Comparison of ENCODE assay signal across 25 cellular contexts in the genomic region with DNA sequence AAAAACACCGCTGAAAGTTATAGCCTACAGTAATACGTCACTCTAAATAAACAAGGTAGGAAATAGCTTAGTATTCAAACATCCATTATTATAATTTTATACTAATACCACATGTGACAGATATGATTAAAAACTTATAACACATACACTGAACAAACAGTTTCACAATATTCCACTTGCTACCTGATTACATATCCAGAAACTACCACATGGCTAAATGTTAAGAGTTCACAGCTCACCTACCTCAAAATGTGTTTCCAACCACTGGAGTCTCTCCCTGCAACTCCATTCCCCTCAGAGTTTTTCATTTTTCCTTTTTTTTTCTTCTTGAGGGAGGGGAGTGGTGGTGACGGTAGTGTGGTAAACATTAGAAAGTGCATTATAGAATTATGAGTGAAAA. TPM values are rescaled to one million over a fixed set of nuclear protein-coding genes. Genes with fewer than 3 reads are reported as not detected.
A peak's percentile ranks its signal among the peaks of the same experiment; 100 is the strongest.
DNase-seq lines count a peak whose midpoint lies in the region; ATAC-seq, FAIRE-seq and TF ChIP-seq lines count a peak whose summit lies in the region.
"Had no signal": no experiment of that assay in that cellular context is flagged by ENCODE, and none has a peak within 500 bp of the region (broad histone marks: within the 10 kb centered on the region; RNA-seq: fewer than 3 reads in every experiment).

No MANE protein-coding gene starts in this region.

- POLR2A ChIA-PET in HEK293 (lab: Yijun Ruan, JAX): no interaction called here

- no peak for ATAC-seq in heart right ventricle
- ATAC-seq in stimulated activated naive B cell treated with anti-CD40 and anti-IgM and Interleukin-4, amounts not matched to agents 10 μg/mL and 1 μg/mL and 100 μg/mL, for 72 hours (replicated peaks): no peak
- ATAC-seq: GM23338 had no signal

- H3K27ac ChIP-seq in left ventricle myocardium inferior (replicated peaks) (peak overlapping the region; percentile 37), heart right ventricle (peak overlapping the region in 4 of 10 donors; percentile 13 to 67 (median 38)), HEK293 (ENCODE audit: extremely low read depth, low read depth, low read length) (no peak overlapping the region)
- H3K27ac ChIP-seq: KMS-11, SJSA1 had no signal

- H3K27ac Mint-ChIP-seq in stimulated activated naive B cell treated with anti-CD40 and anti-IgM and Interleukin-4, amounts not matched to agents 10 μg/mL and 1 μg/mL and 100 μg/mL, for 72 hours: no peak overlapping the region
- H3K27ac Mint-ChIP-seq: GM23338, H9 had no signal

- peaks cover 20 to 21% of the 10 kb centered on the region in 2 donors for H3K36me3 Mint-ChIP-seq in stimulated activated naive B cell treated with anti-CD40 and anti-IgM and Interleukin-4, amounts not matched to agents 10 μg/mL and 1 μg/mL and 100 μg/mL, for 72 hours

- H3K27me3 ChIP-seq in left ventricle myocardium inferior (ENCODE audit: low read depth) (no peaks in the 10 kb centered on the region), heart right ventricle (no peaks in the 10 kb centered on the region)
- H3K27me3 ChIP-seq: BE2C, SJSA1 had no signal

- no peak overlapping the region for H3K4me3 Mint-ChIP-seq in stimulated activated naive B cell treated with anti-CD40 and anti-IgM and Interleukin-4, amounts not matched to agents 10 μg/mL and 1 μg/mL and 100 μg/mL, for 72 hours
- H3K4me3 Mint-ChIP-seq: CD14-positive monocyte, GM23338, H9, HFFc6 had no signal

- H3K9me3 Mint-ChIP-seq in stimulated activated naive B cell treated with anti-CD40 and anti-IgM and Interleukin-4, amounts not matched to agents 10 μg/mL and 1 μg/mL and 100 μg/mL, for 72 hours: peaks cover 7 to 9% of the 10 kb centered on the region in 2 donors

- peaks cover 12% of the 10 kb centered on the region for H3K9me3 ChIP-seq in left ventricle myocardium inferior (replicated peaks)
- H3K9me3 ChIP-seq in heart right ventricle: peaks cover 0 to 14% (median 0%) of the 10 kb centered on the region in 11 donors
- no peaks in the 10 kb centered on the region for H3K9me3 ChIP-seq in HEK293 (ENCODE audit: control insufficient read depth, insufficient read depth, low read depth, low read length)
- H3K9me3 ChIP-seq: BE2C, SJSA1 had no signal

- H3K4me1 ChIP-seq in left ventricle myocardium inferior (peaks cover 98% of the 10 kb centered on the region), heart right ventricle (peaks cover 3 to 92% (median 62%) of the 10 kb centered on the region in 9 donors), HEK293 (ENCODE audit: control insufficient read depth, insufficient read depth, low read length) (peaks cover 8% of the 10 kb centered on the region)
- H3K4me1 ChIP-seq: BE2C had no signal

- intact Hi-C loops in left ventricle myocardium inferior (cut with micrococcal nuclease) (no loop called here), heart right ventricle (cut with DNase I) (no loop called here)

- H3K4me3 ChIP-seq in left ventricle myocardium inferior (peak overlapping the region; percentile 0), heart right ventricle (no peak overlapping the region), HEK293 (ENCODE audit: low read depth, low read length) (no peak overlapping the region)
- H3K4me3 ChIP-seq: GM23338, SJSA1 had no signal

- H3K36me3 ChIP-seq in left ventricle myocardium inferior: peaks cover 13% of the 10 kb centered on the region
- peaks cover 0 to 25% (median 0%) of the 10 kb centered on the region in 9 donors for H3K36me3 ChIP-seq in heart right ventricle
- H3K36me3 ChIP-seq in HEK293 (ENCODE audit: control insufficient read depth in 2 of 2, insufficient read depth in 1 of 2, low read length in 2 of 2): peaks cover 5 to 13% of the 10 kb centered on the region in 2 experiments; a peak in 1 of 3 replicates
- H3K36me3 ChIP-seq: BE2C had no signal

- H3K27me3 Mint-ChIP-seq in stimulated activated naive B cell treated with anti-CD40 and anti-IgM and Interleukin-4, amounts not matched to agents 10 μg/mL and 1 μg/mL and 100 μg/mL, for 72 hours: no peaks in the 10 kb centered on the region

- CTCF ChIA-PET in HEK293 (lab: Yijun Ruan, JAX): interaction anchor here (0.7 to 2.0 kb wide), 3 partner anchors 9 to 155 kb away, joined by 3 to 14 read pairs (median 4); no protein-coding TSS in a partner anchor

- peaks cover 22 to 56% of the 10 kb centered on the region in 2 donors for H3K4me1 Mint-ChIP-seq in stimulated activated naive B cell treated with anti-CD40 and anti-IgM and Interleukin-4, amounts not matched to agents 10 μg/mL and 1 μg/mL and 100 μg/mL, for 72 hours

- FAIRE-seq in islet of Langerhans (lab: Jason Lieb, UNC): peak; percentile 84

- TF ChIP-seq CTCF in left ventricle myocardium inferior (IDR thresholded peaks at IDR 0.05; ENCODE audit: borderline replicate concordance) (no peak), heart right ventricle (IDR thresholded peaks at IDR 0.05) (no peak), HEK293 (tag by site-specific recombination; IDR thresholded peaks at IDR 0.05) (no peak), GM13976 (IDR thresholded peaks at IDR 0.05; ENCODE audit: borderline replicate concordance, control extremely low read depth, extremely low read depth, insufficient read depth, missing control alignments) (no peak)

- WGBS in heart right ventricle, 2 donors: 77 to 78% methylated on average over 3 of the region's 3 CpGs

- in situ Hi-C loops in GM13976 (cut with MboI; ENCODE audit: low sequenced_read_pairs, unreplicated experiment): no loop called here

- DNase-seq in left ventricle myocardium inferior (no peak), heart right ventricle (no peak), GM13976 (ENCODE audit: low spot score) (no peak), iPS-NIHi11 (ENCODE audit: low spot score) (no peak)
- no peak for DNase-seq in stimulated activated naive B cell treated with anti-CD40 and anti-IgM and Interleukin-4, amounts not matched to agents 10 μg/mL and 1 μg/mL and 100 μg/mL, for 72 hours
- DNase-seq: BE2C, COR-L47, H9, HFFc6, NCI-H1092, NCI-H1417 treated with DMSO at 0.1 percent for 48 hours, NCI-H1694 treated with DMSO at 0.1 percent for 48 hours, NCI-H2081, NCI-H2171, NCI-H226, NCI-H510A, NCI-H69, Right ventricle myocardium superior, RPMI8226 had no signal

TF ChIP-seq in HEK293, 187 proteins besides CTCF, POLR2A, EP300 and RAD21:
- TF ChIP-seq, protein P1, sequence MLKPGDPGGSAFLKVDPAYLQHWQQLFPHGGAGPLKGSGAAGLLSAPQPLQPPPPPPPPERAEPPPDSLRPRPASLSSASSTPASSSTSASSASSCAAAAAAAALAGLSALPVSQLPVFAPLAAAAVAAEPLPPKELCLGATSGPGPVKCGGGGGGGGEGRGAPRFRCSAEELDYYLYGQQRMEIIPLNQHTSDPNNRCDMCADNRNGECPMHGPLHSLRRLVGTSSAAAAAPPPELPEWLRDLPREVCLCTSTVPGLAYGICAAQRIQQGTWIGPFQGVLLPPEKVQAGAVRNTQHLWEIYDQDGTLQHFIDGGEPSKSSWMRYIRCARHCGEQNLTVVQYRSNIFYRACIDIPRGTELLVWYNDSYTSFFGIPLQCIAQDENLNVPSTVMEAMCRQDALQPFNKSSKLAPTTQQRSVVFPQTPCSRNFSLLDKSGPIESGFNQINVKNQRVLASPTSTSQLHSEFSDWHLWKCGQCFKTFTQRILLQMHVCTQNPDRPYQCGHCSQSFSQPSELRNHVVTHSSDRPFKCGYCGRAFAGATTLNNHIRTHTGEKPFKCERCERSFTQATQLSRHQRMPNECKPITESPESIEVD (tag by site-specific recombination; IDR thresholded peaks at IDR 0.05): peak; percentile 67
- no peak for TF ChIP-seq ZNF626 (tag by site-specific recombination; IDR thresholded peaks at IDR 0.05)

RNA-seq across cellular contexts. Expression of a gene that starts 12.1 kb away (rescaled TPM):
- total RNA-seq in left ventricle myocardium inferior (35.0 TPM), heart right ventricle (10 to 100 TPM; 23.2 to 88.3 (median 51.7) TPM)
- 10 to 100 TPM in 1 of 2 donors, 1 to 10 TPM in 1; 3.1 to 17.6 TPM for polyA plus RNA-seq in heart right ventricle
